ENCODE assay signal across 12 cellular contexts in the genomic region with DNA sequence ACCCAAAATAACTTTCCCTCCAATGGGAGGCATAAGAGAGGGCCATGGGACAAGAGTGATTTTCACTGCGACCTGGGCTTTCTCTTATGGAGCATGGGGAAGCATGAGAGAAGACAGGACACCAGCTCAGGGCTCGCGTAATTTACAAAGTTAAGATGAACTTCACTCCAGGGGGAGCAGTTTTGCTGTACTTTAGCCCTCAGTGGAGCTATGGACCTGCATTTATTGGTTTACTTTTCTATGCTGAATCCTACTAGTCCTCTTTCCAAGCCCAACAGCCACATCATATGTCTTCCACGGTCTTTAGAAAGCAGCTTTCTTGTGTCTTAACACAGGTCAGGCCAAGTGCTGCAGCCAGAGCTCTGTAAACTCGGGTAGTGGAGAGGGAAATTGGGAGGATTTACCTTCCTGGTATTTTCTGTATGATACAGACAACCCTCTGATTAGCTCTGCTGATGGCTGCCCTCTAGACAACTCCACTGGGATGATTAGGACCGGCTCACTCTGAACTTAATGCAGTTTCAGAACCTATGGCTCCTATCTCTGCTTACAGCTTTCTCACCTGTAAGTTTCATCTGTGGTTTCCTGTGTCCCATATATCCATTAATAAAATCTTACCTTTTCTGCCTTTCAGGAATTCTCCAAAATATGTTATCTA.
A peak's percentile ranks its signal among the peaks of the same experiment; 100 is the strongest.
DNase-seq lines count a peak whose midpoint lies in the region; ATAC-seq lines count a peak whose summit lies in the region.
"Had no signal": no experiment of that assay in that cellular context is flagged by ENCODE, and none has a peak within 500 bp of the region (broad histone marks: within the 10 kb centered on the region; RNA-seq: fewer than 3 reads in every experiment).

No MANE protein-coding gene starts in this region.

- no peaks in the 10 kb centered on the region for H3K4me1 Mint-ChIP-seq in activated T-helper 1 cell treated with anti-CD3 and anti-CD28 coated beads, Interleukin-12 subunit alpha, Interleukin-12 subunit beta, Interleukin-2, Interleukin-4 antibody, amounts not matched to agents 30 ng/mL and 10 ng/mL and 1 ng/mL, durations not matched to agents 14 hours and 24 hours and 36 hours (ENCODE audit: low read depth)
- H3K4me1 Mint-ChIP-seq: activated naive CD8-positive, alpha-beta T cell treated with anti-CD3 and anti-CD28 coated beads, Interleukin-2, amount 10 ng/mL, durations not matched to agents 7 days and 5 days had no signal

- no peak for ATAC-seq in HG03432 (IDR thresholded peaks at IDR 0.05; ENCODE audit: unreplicated experiment)
- ATAC-seq: activated CD4-positive, CD25-positive, alpha-beta regulatory T cell treated with anti-CD3 and anti-CD28 coated beads, Interleukin-2, amount 50 U/mL, for 24 hours had no signal

- no peak overlapping the region for H3K4ac ChIP-seq in mesendoderm (ENCODE audit: low read depth, low read length)

- DNase-seq in Daoy (ENCODE audit: low read depth) (peak; percentile 8), Kasumi-1 (lab: John Stamatoyannopoulos, UW) (peak; percentile 16 to 23), cerebellar cortex (ENCODE audit: low spot score) (peak; percentile 4), mesendoderm (peak; percentile 71), NCI-H187 (lab: John Stamatoyannopoulos, UW) (no peak), UCSD-AML1 (lab: John Stamatoyannopoulos, UW; ENCODE audit: unreplicated experiment) (no peak)
- no peak for DNase-seq in activated T-helper 1 cell treated with anti-CD3 and anti-CD28 coated beads, Interleukin-12 subunit alpha, Interleukin-12 subunit beta, Interleukin-2, Interleukin-4 antibody, amounts not matched to agents 30 ng/mL and 10 ng/mL and 1 ng/mL, durations not matched to agents 14 hours and 24 hours and 36 hours (ENCODE audit: low spot score)
- DNase-seq: activated naive CD8-positive, alpha-beta T cell treated with anti-CD3 and anti-CD28 coated beads, Interleukin-2, amount 10 ng/mL, durations not matched to agents 7 days and 5 days; GF-D8; NK-92 treated with Interleukin-12 subunit alpha and Interleukin-12 subunit beta, amount 100 ng/mL, for 24 hours had no signal

- intact Hi-C loops in activated T-helper 1 cell treated with anti-CD3 and anti-CD28 coated beads, Interleukin-12 subunit alpha, Interleukin-12 subunit beta, Interleukin-2, Interleukin-4 antibody, amounts not matched to agents 30 ng/mL and 10 ng/mL and 1 ng/mL, durations not matched to agents 14 hours and 24 hours and 36 hours (cut with micrococcal nuclease): no loop called here

- H3K27me3 Mint-ChIP-seq in activated T-helper 1 cell treated with anti-CD3 and anti-CD28 coated beads, Interleukin-12 subunit alpha, Interleukin-12 subunit beta, Interleukin-2, Interleukin-4 antibody, amounts not matched to agents 30 ng/mL and 10 ng/mL and 1 ng/mL, durations not matched to agents 14 hours and 24 hours and 36 hours (ENCODE audit: insufficient read depth): no peaks in the 10 kb centered on the region
- H3K27me3 Mint-ChIP-seq: activated naive CD8-positive, alpha-beta T cell treated with anti-CD3 and anti-CD28 coated beads, Interleukin-2, amount 10 ng/mL, durations not matched to agents 7 days and 5 days had no signal

- H3K4me1 ChIP-seq in mesendoderm (ENCODE audit: control insufficient read depth, low read depth, low read length): no peaks in the 10 kb centered on the region

- H4K5ac ChIP-seq in mesendoderm (ENCODE audit: low read length): no peak overlapping the region

- no peaks in the 10 kb centered on the region for H3K36me3 ChIP-seq in mesendoderm (ENCODE audit: control insufficient read depth, insufficient read depth, low read length)

- no peak overlapping the region for H2BK5ac ChIP-seq in mesendoderm (ENCODE audit: low read length)

- no peak overlapping the region for H3K18ac ChIP-seq in mesendoderm (ENCODE audit: low read length)

- no peak overlapping the region for H2BK120ac ChIP-seq in mesendoderm (ENCODE audit: low read depth, low read length)

- H3K9me3 Mint-ChIP-seq in activated T-helper 1 cell treated with anti-CD3 and anti-CD28 coated beads, Interleukin-12 subunit alpha, Interleukin-12 subunit beta, Interleukin-2, Interleukin-4 antibody, amounts not matched to agents 30 ng/mL and 10 ng/mL and 1 ng/mL, durations not matched to agents 14 hours and 24 hours and 36 hours: no peaks in the 10 kb centered on the region
- H3K9me3 Mint-ChIP-seq: activated naive CD8-positive, alpha-beta T cell treated with anti-CD3 and anti-CD28 coated beads, Interleukin-2, amount 10 ng/mL, durations not matched to agents 7 days and 5 days had no signal

- no peak overlapping the region for H3K9ac ChIP-seq in mesendoderm (ENCODE audit: low read length)

- no peaks in the 10 kb centered on the region for H3K36me3 Mint-ChIP-seq in activated T-helper 1 cell treated with anti-CD3 and anti-CD28 coated beads, Interleukin-12 subunit alpha, Interleukin-12 subunit beta, Interleukin-2, Interleukin-4 antibody, amounts not matched to agents 30 ng/mL and 10 ng/mL and 1 ng/mL, durations not matched to agents 14 hours and 24 hours and 36 hours (ENCODE audit: low read depth)
- H3K36me3 Mint-ChIP-seq: activated naive CD8-positive, alpha-beta T cell treated with anti-CD3 and anti-CD28 coated beads, Interleukin-2, amount 10 ng/mL, durations not matched to agents 7 days and 5 days had no signal

- no peak overlapping the region for H3K27ac ChIP-seq in mesendoderm (ENCODE audit: low read depth, low read length)

- WGBS in mesendoderm (ENCODE audit: extremely low coverage, insufficient coverage, low lambda C conversion rate): no CpG with 5 or more reads among the region's 6 CpGs

- no peak overlapping the region for H4K8ac ChIP-seq in mesendoderm (ENCODE audit: low read depth, low read length)

- H3K4me3 Mint-ChIP-seq in activated T-helper 1 cell treated with anti-CD3 and anti-CD28 coated beads, Interleukin-12 subunit alpha, Interleukin-12 subunit beta, Interleukin-2, Interleukin-4 antibody, amounts not matched to agents 30 ng/mL and 10 ng/mL and 1 ng/mL, durations not matched to agents 14 hours and 24 hours and 36 hours: no peak overlapping the region
- H3K4me3 Mint-ChIP-seq: activated naive CD8-positive, alpha-beta T cell treated with anti-CD3 and anti-CD28 coated beads, Interleukin-2, amount 10 ng/mL, durations not matched to agents 7 days and 5 days had no signal

- H3K56ac ChIP-seq in mesendoderm (ENCODE audit: low read length): no peak overlapping the region

- no peaks in the 10 kb centered on the region for H3K79me1 ChIP-seq in mesendoderm (ENCODE audit: low read length)

- no peaks in the 10 kb centered on the region for H3K27me3 ChIP-seq in mesendoderm (ENCODE audit: insufficient read depth, low read length, poor library complexity)

- H2BK15ac ChIP-seq in mesendoderm (replicated peaks; ENCODE audit: low read depth): no peak overlapping the region

- H3K79me2 ChIP-seq in mesendoderm (ENCODE audit: control insufficient read depth, insufficient read depth, low read length): no peaks in the 10 kb centered on the region

- H3K23ac ChIP-seq in mesendoderm (ENCODE audit: low read length): no peak overlapping the region

- no peak overlapping the region for H3K4me2 ChIP-seq in mesendoderm (ENCODE audit: low read length)

- no peak overlapping the region for H3K4me3 ChIP-seq in mesendoderm (ENCODE audit: low read length)

- H3K27ac Mint-ChIP-seq in activated T-helper 1 cell treated with anti-CD3 and anti-CD28 coated beads, Interleukin-12 subunit alpha, Interleukin-12 subunit beta, Interleukin-2, Interleukin-4 antibody, amounts not matched to agents 30 ng/mL and 10 ng/mL and 1 ng/mL, durations not matched to agents 14 hours and 24 hours and 36 hours: no peak overlapping the region
- H3K27ac Mint-ChIP-seq: activated naive CD8-positive, alpha-beta T cell treated with anti-CD3 and anti-CD28 coated beads, Interleukin-2, amount 10 ng/mL, durations not matched to agents 7 days and 5 days had no signal

- no peak overlapping the region for H2AK5ac ChIP-seq in mesendoderm (ENCODE audit: low read length)

Comparison
In these comparisons a context has a peak if more than half of its experiments do, and no peak if none do; other contexts are left out.
1. DNase-seq: peak in Daoy (single experiment), Kasumi-1 (2 of 2), cerebellar cortex (single experiment) and mesendoderm (single experiment); none in NCI-H187 (0 of 2), UCSD-AML1 (single experiment) and activated T-helper 1 cell treated with anti-CD3 and anti-CD28 coated beads, Interleukin-12 subunit alpha, Interleukin-12 subunit beta, Interleukin-2, Interleukin-4 antibody, amounts not matched to agents 30 ng/mL and 10 ng/mL and 1 ng/mL, durations not matched to agents 14 hours and 24 hours and 36 hours (single experiment).